16 cellular contexts compared by ENCODE assay signal in genomic region chr4:79088991-79089705, GRCh38.
DNase-seq lines count a peak whose midpoint lies in the region; ATAC-seq and TF ChIP-seq lines count a peak whose summit lies in the region.
"Had no signal": no experiment of that assay in that cellular context is flagged by ENCODE, and none has a peak within 500 bp of the region (broad histone marks: within the 10 kb centered on the region; RNA-seq: fewer than 3 reads in every experiment).

No MANE protein-coding gene starts in this region.

- H3K4me3 ChIP-seq in stomach: no peak overlapping the region
- H3K4me3 ChIP-seq: GM23248 had no signal

- no peak for TF ChIP-seq POLR2A in stomach (IDR thresholded peaks at IDR 0.05)

- no peaks in the 10 kb centered on the region for H3K4me1 ChIP-seq in stomach

- no peak for TF ChIP-seq CTCF in mesothelial cell of epicardium (IDR thresholded peaks at IDR 0.05; ENCODE audit: unreplicated experiment)
- TF ChIP-seq CTCF in stomach (IDR thresholded peaks at IDR 0.05): no peak

- ATAC-seq in HG03196 (IDR thresholded peaks at IDR 0.05; ENCODE audit: unreplicated experiment): no peak
- ATAC-seq: CD8-positive, alpha-beta T cell; HCT116 had no signal

- H3K27ac Mint-ChIP-seq in mesothelial cell of epicardium: peak overlapping the region; percentile 25
- H3K27ac Mint-ChIP-seq: CD14-positive monocyte; CD8-positive, alpha-beta T cell had no signal

- no peaks in the 10 kb centered on the region for H3K27me3 Mint-ChIP-seq in mesothelial cell of epicardium (ENCODE audit: low read depth)

- intact Hi-C loops in stomach (cut with DNase I; ENCODE audit: low total_unique reads): no loop called here

- H3K4me1 Mint-ChIP-seq in mesothelial cell of epicardium: peaks cover 29% of the 10 kb centered on the region
- H3K4me1 Mint-ChIP-seq: CD14-positive monocyte had no signal

- no peaks in the 10 kb centered on the region for H3K36me3 ChIP-seq in stomach

- H3K9me3 ChIP-seq in stomach: no peaks in the 10 kb centered on the region

- peak; percentile 0 for DNase-seq in NCI-H2227 (lab: John Stamatoyannopoulos, UW; ENCODE audit: unreplicated experiment)
- DNase-seq in NCI-H2227 treated with DMSO at 0.1 percent for 48 hours (lab: John Stamatoyannopoulos, UW): no peak
- peak; percentile 16 for DNase-seq in astrocyte of the hippocampus (ENCODE audit: low read depth, low spot score)
- no peak for DNase-seq in mesothelial cell of epicardium (ENCODE audit: low spot score in 2 of 2, unreplicated experiment in 2 of 2)
- peak; percentile 69 for DNase-seq in retina
- no peak for DNase-seq in stomach
- no peak for DNase-seq in NCI-H510A (lab: John Stamatoyannopoulos, UW)
- DNase-seq: CD8-positive, alpha-beta T cell; COR-L47; DMS53; GF-D8; GM23248 had no signal

- H3K4me3 Mint-ChIP-seq in mesothelial cell of epicardium: no peak overlapping the region
- H3K4me3 Mint-ChIP-seq: CD14-positive monocyte; CD8-positive, alpha-beta T cell had no signal

- no peak overlapping the region for H3K27ac ChIP-seq in stomach
- H3K27ac ChIP-seq: 22Rv1, GM23248 had no signal

- no peaks in the 10 kb centered on the region for H3K27me3 ChIP-seq in stomach

- H3K9me3 Mint-ChIP-seq in mesothelial cell of epicardium: peaks cover 7% of the 10 kb centered on the region
- H3K9me3 Mint-ChIP-seq: CD8-positive, alpha-beta T cell had no signal

- TF ChIP-seq EP300 in stomach (IDR thresholded peaks at IDR 0.05): no peak

- no peaks in the 10 kb centered on the region for H3K36me3 Mint-ChIP-seq in mesothelial cell of epicardium
- H3K36me3 Mint-ChIP-seq: CD14-positive monocyte; CD8-positive, alpha-beta T cell had no signal

Comparison
In these comparisons a context has a peak if more than half of its experiments do, and no peak if none do; other contexts are left out.
1. DNase-seq: peak in NCI-H2227 (single experiment), astrocyte of the hippocampus (single experiment) and retina (single experiment); none in NCI-H2227 treated with DMSO at 0.1 percent for 48 hours (single experiment), mesothelial cell of epicardium (0 of 2), stomach (single experiment) and NCI-H510A (single experiment).